In genomic region chr2:136118819-136119716, GRCh38 we compare ENCODE assay signal across 7 cellular contexts. TPM values are rescaled to one million over a fixed set of nuclear protein-coding genes. Genes with fewer than 3 reads are reported as not detected.
DNase-seq lines count a peak whose midpoint lies in the region; ATAC-seq and TF ChIP-seq lines count a peak whose summit lies in the region.

No MANE protein-coding gene starts in this region.

- H3K9ac ChIP-seq in rectal smooth muscle tissue (ENCODE audit: low read length) = no peak overlapping the region

- TF ChIP-seq CTCF in uterus (IDR thresholded peaks at IDR 0.05) = no peak

- no peak overlapping the region for H3K27ac ChIP-seq in rectal smooth muscle tissue (ENCODE audit: low read depth, low read length)
- no peak overlapping the region for H3K27ac ChIP-seq in uterus

- intact Hi-C loops in Right ventricle myocardium superior (cut with DNase I) (loop anchor here (10.0 kb wide), 2 partner anchors 94 to 256 kb away; no protein-coding TSS in a partner anchor), uterus (cut with DNase I; ENCODE audit: low total_unique reads) (no loop called here)

- H3K4me1 ChIP-seq in rectal smooth muscle tissue (ENCODE audit: control insufficient read depth, insufficient read depth, low read length) (no peaks in the 10 kb centered on the region), uterus (peaks cover 0 to 17% of the 10 kb centered on the region in 2 donors)

- no peak for TF ChIP-seq POLR2A in uterus (IDR thresholded peaks at IDR 0.05)

- H3K4me3 ChIP-seq in rectal smooth muscle tissue (ENCODE audit: low read length) = peak overlapping the region; percentile 81
- H3K4me3 ChIP-seq in uterus = peak overlapping the region; percentile 13 to 26

- ATAC-seq in HG02642 (IDR thresholded peaks at IDR 0.05; ENCODE audit: poor library complexity, unreplicated experiment) (peak; percentile 22), Right ventricle myocardium superior (ENCODE audit: poor library complexity) (peak; percentile 65), HG02970 (IDR thresholded peaks at IDR 0.05; ENCODE audit: low FRiP score, unreplicated experiment) (no peak)

- DNase-seq in NOMO-1 treated with DMSO at 0.1 percent for 48 hours (lab: John Stamatoyannopoulos, UW; ENCODE audit: unreplicated experiment) (peak; percentile 92), activated T-helper 1 cell treated with Interleukin-2 at 50 U/mL for 16 hours (ENCODE audit: low read depth) (peak; percentile 82), Right ventricle myocardium superior (peak; percentile 76), uterus (peak in 1 of 2 donors; percentile 27)

- H3K36me3 ChIP-seq in rectal smooth muscle tissue (ENCODE audit: control insufficient read depth, insufficient read depth, low read length) (no peaks in the 10 kb centered on the region), uterus (no peaks in the 10 kb centered on the region)

- no peaks in the 10 kb centered on the region for H3K9me3 ChIP-seq in uterus

- H3K27me3 ChIP-seq in rectal smooth muscle tissue (ENCODE audit: control insufficient read depth, insufficient read depth, low read length) = no peaks in the 10 kb centered on the region
- peaks cover 0 to 29% of the 10 kb centered on the region in 2 donors for H3K27me3 ChIP-seq in uterus

RNA-seq across cellular contexts. Expression of gene CXCR4, which starts 1.1 kb away (rescaled TPM):
- total RNA-seq in Right ventricle myocardium superior = 2.0 TPM
- total RNA-seq in uterus = 10 to 100 TPM in 2 of 4 donors, 1 to 10 TPM in 2; 2.6 to 39.5 (median 19.7) TPM
